In genomic region chr5:56012281-56012963, GRCh38 we compare ENCODE assay signal across 9 cellular contexts. TPM values are rescaled to one million over a fixed set of nuclear protein-coding genes. Genes with fewer than 3 reads are reported as not detected.
DNase-seq lines count a peak whose midpoint lies in the region; ATAC-seq and TF ChIP-seq lines count a peak whose summit lies in the region.
"Had no signal": no experiment of that assay in that cellular context is flagged by ENCODE, and none has a peak within 500 bp of the region (broad histone marks: within the 10 kb centered on the region; RNA-seq: fewer than 3 reads in every experiment).

No MANE protein-coding gene starts in this region.

- H3K4me2 ChIP-seq in hepatocyte: no peak overlapping the region

- no peaks in the 10 kb centered on the region for H3K9me3 ChIP-seq in hepatocyte (ENCODE audit: low read depth)

- H3K27ac Mint-ChIP-seq in activated CD4-positive, alpha-beta memory T cell treated with anti-CD3 and anti-CD28 coated beads, Interleukin-2, amount 10 ng/mL, durations not matched to agents 7 days and 5 days: peak overlapping the region; percentile 76
- H3K27ac Mint-ChIP-seq: dendritic cell treated with granulocyte-macrophage colony-stimulating factor and Interleukin-4, amounts not matched to agents 40 ng/mL and 50 ng/mL, for 4 days had no signal

- H3K4me3 ChIP-seq in hepatocyte: no peak overlapping the region

- peak overlapping the region; percentile 28 for H3K27ac ChIP-seq in hepatocyte

- H2AFZ ChIP-seq in hepatocyte: no peak overlapping the region

- POLR2A ChIA-PET in activated CD4-positive, alpha-beta memory T cell treated with anti-CD3 and anti-CD28 coated beads, Interleukin-2, amount 10 ng/mL, durations not matched to agents 7 days and 5 days (lab: Charles Lee): interaction anchor here (0.6 to 3.5 kb wide), 22 partner anchors 10 to 950 kb away, joined by 3 to 46 read pairs (median 4); partner anchors contain the start of gene IL6ST

- no peak overlapping the region for H3K4me3 Mint-ChIP-seq in activated CD4-positive, alpha-beta memory T cell treated with anti-CD3 and anti-CD28 coated beads, Interleukin-2, amount 10 ng/mL, durations not matched to agents 7 days and 5 days
- H3K4me3 Mint-ChIP-seq: dendritic cell treated with granulocyte-macrophage colony-stimulating factor and Interleukin-4, amounts not matched to agents 40 ng/mL and 50 ng/mL, for 4 days had no signal

- H3K4me1 Mint-ChIP-seq in activated CD4-positive, alpha-beta memory T cell treated with anti-CD3 and anti-CD28 coated beads, Interleukin-2, amount 10 ng/mL, durations not matched to agents 7 days and 5 days: peaks cover 32% of the 10 kb centered on the region

- no peaks in the 10 kb centered on the region for H3K36me3 ChIP-seq in hepatocyte (replicated peaks; ENCODE audit: insufficient read depth, low read depth)

- no peaks in the 10 kb centered on the region for H3K9me2 ChIP-seq in hepatocyte (replicated peaks; ENCODE audit: insufficient read depth)

- peaks cover 8% of the 10 kb centered on the region for H3K36me3 Mint-ChIP-seq in activated CD4-positive, alpha-beta memory T cell treated with anti-CD3 and anti-CD28 coated beads, Interleukin-2, amount 10 ng/mL, durations not matched to agents 7 days and 5 days (ENCODE audit: low read depth)

- H3K9me3 Mint-ChIP-seq in activated CD4-positive, alpha-beta memory T cell treated with anti-CD3 and anti-CD28 coated beads, Interleukin-2, amount 10 ng/mL, durations not matched to agents 7 days and 5 days: peaks cover 7% of the 10 kb centered on the region

- no peaks in the 10 kb centered on the region for H3K79me2 ChIP-seq in hepatocyte

- peak; percentile 89 for ATAC-seq in HG02943 (IDR thresholded peaks at IDR 0.05; ENCODE audit: low read depth, unreplicated experiment)

- CTCF ChIA-PET in activated CD4-positive, alpha-beta memory T cell treated with anti-CD3 and anti-CD28 coated beads, Interleukin-2, amount 10 ng/mL, durations not matched to agents 7 days and 5 days (lab: Charles Lee): interaction anchor here (0.7 to 1.9 kb wide), 8 partner anchors 18 to 156 kb away, joined by 3 to 5 read pairs (median 4); partner anchors contain the start of gene IL6ST

- DNase-seq in Daoy (ENCODE audit: low read depth): peak; percentile 46
- DNase-seq in activated CD4-positive, alpha-beta memory T cell treated with anti-CD3 and anti-CD28 coated beads, Interleukin-2, amount 10 ng/mL, durations not matched to agents 7 days and 5 days: peak; percentile 63
- no peak for DNase-seq in hepatocyte (ENCODE audit: low spot score)
- no peak for DNase-seq in COLO668 (lab: John Stamatoyannopoulos, UW; ENCODE audit: unreplicated experiment)
- no peak for DNase-seq in NCI-H2029 (lab: John Stamatoyannopoulos, UW)
- DNase-seq in Ammon's horn (ENCODE audit: low spot score): no peak
- DNase-seq in inferior parietal cortex (ENCODE audit: extremely low spot score): no peak

- H3K27me3 Mint-ChIP-seq in activated CD4-positive, alpha-beta memory T cell treated with anti-CD3 and anti-CD28 coated beads, Interleukin-2, amount 10 ng/mL, durations not matched to agents 7 days and 5 days: peaks cover 6% of the 10 kb centered on the region
- H3K27me3 Mint-ChIP-seq: dendritic cell treated with granulocyte-macrophage colony-stimulating factor and Interleukin-4, amounts not matched to agents 40 ng/mL and 50 ng/mL, for 4 days had no signal

- WGBS in hepatocyte (ENCODE audit: low lambda C conversion rate, missing lambda C conversion rate): 79% methylated on average over 5 of the region's 5 CpGs

- no peaks in the 10 kb centered on the region for H3K4me1 ChIP-seq in hepatocyte (ENCODE audit: insufficient read depth)

- no peak for TF ChIP-seq CTCF in hepatocyte (IDR thresholded peaks at IDR 0.05; ENCODE audit: poor library complexity)

- no peaks in the 10 kb centered on the region for H3K27me3 ChIP-seq in hepatocyte

- no peaks in the 10 kb centered on the region for H4K20me1 ChIP-seq in hepatocyte (ENCODE audit: insufficient read depth, poor library complexity, severe bottlenecking)

RNA-seq across cellular contexts. Expression of gene IL6ST, which starts 17.7 kb away (rescaled TPM):
- 77.5 and 92.3 TPM in 2 replicates for total RNA-seq in Daoy (2014; rRNA removed; shearing (Covaris generic))
- total RNA-seq in activated CD4-positive, alpha-beta memory T cell treated with anti-CD3 and anti-CD28 coated beads, Interleukin-2, amount 10 ng/mL, durations not matched to agents 7 days and 5 days: 10 to 100 TPM; 51.0 to 53.4 TPM
- 503 and 527 TPM in 2 replicates for total RNA-seq in hepatocyte
- 173 and 219 TPM in 2 replicates for polyA plus RNA-seq in hepatocyte

Comparison
In these comparisons a context has a peak if more than half of its experiments do, and no peak if none do; other contexts are left out.
1. DNase-seq: peak in Daoy (single experiment) and activated CD4-positive, alpha-beta memory T cell treated with anti-CD3 and anti-CD28 coated beads, Interleukin-2, amount 10 ng/mL, durations not matched to agents 7 days and 5 days (single experiment); none in hepatocyte (single experiment), COLO668 (single experiment), NCI-H2029 (single experiment), Ammon's horn (single experiment) and inferior parietal cortex (single experiment).